Comparison of ENCODE assay signal across 1 cellular context in genomic region chr6:105077592-105078463, GRCh38.
TF ChIP-seq lines count a peak whose summit lies in the region.

No MANE protein-coding gene starts in this region.

TF ChIP-seq in HEK293, 187 proteins besides CTCF, POLR2A, EP300 and RAD21 (continued from another document):
- TF ChIP-seq ZBTB44 (tag by site-specific recombination; IDR thresholded peaks at IDR 0.05) (no peak), PRDM6 (tag by site-specific recombination; IDR thresholded peaks at IDR 0.05) (peak; percentile 44), ZNF654 (tag by site-specific recombination; IDR thresholded peaks at IDR 0.05; ENCODE audit: low read depth) (peak; percentile 80)
